ENCODE assay signal across 18 cellular contexts in the genomic region with DNA sequence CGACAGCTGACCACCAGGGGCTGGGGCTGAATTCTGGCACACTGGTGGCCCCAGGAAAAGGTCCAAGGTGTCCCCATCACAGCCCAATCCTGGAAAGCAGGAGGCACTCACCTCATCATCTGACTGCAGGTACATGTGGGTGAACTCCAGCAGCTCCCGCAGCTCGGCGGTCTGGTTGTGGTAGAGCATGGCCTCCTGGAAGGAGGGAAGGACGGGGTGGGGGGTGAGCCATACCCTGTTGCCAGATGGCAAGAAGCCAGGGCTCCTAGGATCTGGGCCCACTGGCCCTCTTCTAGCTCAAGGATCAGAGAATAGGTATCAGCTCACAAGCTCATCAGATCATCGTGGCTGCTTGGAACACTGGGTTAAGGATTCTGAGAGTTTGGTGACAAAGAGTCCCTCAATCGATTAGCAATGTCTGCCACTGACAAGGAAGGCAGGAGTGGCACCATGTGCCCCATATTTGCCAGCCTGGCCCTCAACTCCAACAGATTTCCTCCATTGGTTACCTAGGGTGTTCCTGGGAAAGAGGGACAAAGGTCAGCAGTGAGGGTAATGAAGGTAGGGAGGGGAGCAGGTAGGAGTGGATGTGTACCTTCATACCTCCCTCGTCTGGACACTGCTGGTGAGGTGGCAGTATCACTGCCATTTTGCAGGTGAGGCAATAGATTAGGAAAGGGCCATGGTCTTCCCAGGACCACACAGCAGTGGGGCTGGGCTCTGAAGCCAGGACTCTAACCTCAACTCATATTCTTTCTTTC. TPM values are rescaled to one million over a fixed set of nuclear protein-coding genes. Genes with fewer than 3 reads are reported as not detected.
DNase-seq lines count a peak whose midpoint lies in the region; ATAC-seq and TF ChIP-seq lines count a peak whose summit lies in the region.
"Had no signal": no experiment of that assay in that cellular context is flagged by ENCODE, and none has a peak within 500 bp of the region (broad histone marks: within the 10 kb centered on the region; RNA-seq: fewer than 3 reads in every experiment).

No MANE protein-coding gene starts in this region.

- TF ChIP-seq RAD21 in SK-N-SH (IDR thresholded peaks at IDR 0.05; ENCODE audit: low read length) = no peak

- H3K9ac ChIP-seq in SK-N-SH = no peak overlapping the region
- no peak overlapping the region for H3K9ac ChIP-seq in colonic mucosa (ENCODE audit: low read depth in 2 of 2, low read length in 2 of 2)

- CTCF ChIA-PET in SK-N-SH (lab: Yijun Ruan, JAX) = interaction anchor here (0.6 to 20.2 kb wide), 6 partner anchors 10 to 153 kb away, joined by 3 to 405 read pairs (median 4); a partner anchor contains a TSS

- H3K9me2 ChIP-seq in SK-N-SH = no peaks in the 10 kb centered on the region

- peaks cover 29% of the 10 kb centered on the region for H3K79me2 ChIP-seq in SK-N-SH (ENCODE audit: insufficient read depth)
- H3K79me2 ChIP-seq in osteoblast (ENCODE audit: insufficient read depth, low read length) = peaks cover 19% of the 10 kb centered on the region

- H3K9me3 ChIP-seq in SK-N-SH (no peaks in the 10 kb centered on the region), colonic mucosa (no peaks in the 10 kb centered on the region), osteoblast (ENCODE audit: low read depth, low read length) (no peaks in the 10 kb centered on the region)
- H3K9me3 ChIP-seq: Caco-2, SJSA1 had no signal

- intact Hi-C loops in colonic mucosa (cut with DNase I) = no loop called here

- H3K4me1 ChIP-seq in SK-N-SH (ENCODE audit: control insufficient read depth in 1 of 2, insufficient read depth in 2 of 2, low read depth in 1 of 2, low read length in 1 of 2) (peaks cover 12 to 15% of the 10 kb centered on the region in 2 experiments; a peak in 2 of 4 replicates), colonic mucosa (peaks cover 14% of the 10 kb centered on the region), osteoblast (ENCODE audit: insufficient read depth, low read length) (peaks cover 11% of the 10 kb centered on the region)

- peaks cover 7 to 8% of the 10 kb centered on the region in 2 experiments for H3K36me3 ChIP-seq in SK-N-SH (replicated peaks in 1 of 2; ENCODE audit: control insufficient read depth in 1 of 2, insufficient read depth in 2 of 2, low read length in 1 of 2)
- H3K36me3 ChIP-seq in colonic mucosa = no peaks in the 10 kb centered on the region
- H3K36me3 ChIP-seq in osteoblast (ENCODE audit: insufficient read depth, low read length) = peaks cover 32% of the 10 kb centered on the region

- no peak overlapping the region for H3K4me3 ChIP-seq in SK-N-SH (ENCODE audit: low read depth in 2 of 2, low read length in 1 of 2)
- H3K4me3 ChIP-seq in colonic mucosa = no peak overlapping the region
- no peak overlapping the region for H3K4me3 ChIP-seq in osteoblast (ENCODE audit: insufficient read depth, low read length)
- H3K4me3 ChIP-seq: PC-9, SJSA1 had no signal

- DNase-seq in SK-N-SH (peak; percentile 24), colonic mucosa (peak; percentile 79), osteoblast (ENCODE audit: insufficient read length, low spot score, missing footprints) (peak; percentile 44), UCSD-AML1 (lab: John Stamatoyannopoulos, UW; ENCODE audit: unreplicated experiment) (no peak), globus pallidus (ENCODE audit: low spot score) (no peak)
- DNase-seq: Caco-2; CD4-positive, alpha-beta T cell; H7; NCI-H1436; NCI-H1930; NCI-H226; NCI-H524; NCI-H82; PC-9 had no signal

- H3K4me2 ChIP-seq in SK-N-SH (no peak overlapping the region), osteoblast (ENCODE audit: insufficient read depth, low read length) (no peak overlapping the region)
- H3K4me2 ChIP-seq: PC-9 had no signal

- TF ChIP-seq CTCF in SK-N-SH (IDR thresholded peaks at IDR 0.05) (no peak), colonic mucosa (IDR thresholded peaks at IDR 0.05) (no peak), osteoblast (IDR thresholded peaks at IDR 0.05; ENCODE audit: extremely low read depth, low read depth, low read length) (no peak)

- no peak overlapping the region for H2AFZ ChIP-seq in SK-N-SH (ENCODE audit: low read depth)
- H2AFZ ChIP-seq in osteoblast (ENCODE audit: low read length) = no peak overlapping the region
- H2AFZ ChIP-seq: PC-9 had no signal

- no peaks in the 10 kb centered on the region for H3F3A ChIP-seq in SK-N-SH (replicated peaks; ENCODE audit: insufficient read depth)

- no peaks in the 10 kb centered on the region for H3K27me3 ChIP-seq in SK-N-SH (ENCODE audit: insufficient read depth)
- H3K27me3 ChIP-seq in colonic mucosa = no peaks in the 10 kb centered on the region
- no peaks in the 10 kb centered on the region for H3K27me3 ChIP-seq in osteoblast (ENCODE audit: insufficient read depth, low read length)
- H3K27me3 ChIP-seq: SJSA1 had no signal

- WGBS in SK-N-SH (ENCODE audit: low lambda C conversion rate) = 84% methylated on average over 8 of the region's 8 CpGs

- ATAC-seq in SK-N-SH treated with all-trans-retinoic acid at 6 μM for 48 hours = no peak

- POLR2A ChIA-PET in SK-N-SH (lab: Yijun Ruan, JAX) = no interaction called here

- H3K27ac ChIP-seq in SK-N-SH (ENCODE audit: low read depth in 2 of 2, low read length in 1 of 2) (no peak overlapping the region), colonic mucosa (peak overlapping the region; percentile 44), osteoblast (ENCODE audit: low read depth, low read length) (no peak overlapping the region)
- H3K27ac ChIP-seq: PC-9, SJSA1 had no signal

- TF ChIP-seq EP300 in SK-N-SH (IDR thresholded peaks at IDR 0.05; ENCODE audit: borderline replicate concordance in 1 of 2, low read depth in 1 of 2, low read length in 1 of 2) = no peak

- H4K20me1 ChIP-seq in SK-N-SH (ENCODE audit: insufficient read depth) (peaks cover 13% of the 10 kb centered on the region), osteoblast (ENCODE audit: insufficient read depth, low read length) (peaks cover 34% of the 10 kb centered on the region)

TF ChIP-seq in SK-N-SH, 30 proteins besides CTCF, POLR2A, EP300 and RAD21 (continues in another document):
- TF ChIP-seq, protein P1, sequence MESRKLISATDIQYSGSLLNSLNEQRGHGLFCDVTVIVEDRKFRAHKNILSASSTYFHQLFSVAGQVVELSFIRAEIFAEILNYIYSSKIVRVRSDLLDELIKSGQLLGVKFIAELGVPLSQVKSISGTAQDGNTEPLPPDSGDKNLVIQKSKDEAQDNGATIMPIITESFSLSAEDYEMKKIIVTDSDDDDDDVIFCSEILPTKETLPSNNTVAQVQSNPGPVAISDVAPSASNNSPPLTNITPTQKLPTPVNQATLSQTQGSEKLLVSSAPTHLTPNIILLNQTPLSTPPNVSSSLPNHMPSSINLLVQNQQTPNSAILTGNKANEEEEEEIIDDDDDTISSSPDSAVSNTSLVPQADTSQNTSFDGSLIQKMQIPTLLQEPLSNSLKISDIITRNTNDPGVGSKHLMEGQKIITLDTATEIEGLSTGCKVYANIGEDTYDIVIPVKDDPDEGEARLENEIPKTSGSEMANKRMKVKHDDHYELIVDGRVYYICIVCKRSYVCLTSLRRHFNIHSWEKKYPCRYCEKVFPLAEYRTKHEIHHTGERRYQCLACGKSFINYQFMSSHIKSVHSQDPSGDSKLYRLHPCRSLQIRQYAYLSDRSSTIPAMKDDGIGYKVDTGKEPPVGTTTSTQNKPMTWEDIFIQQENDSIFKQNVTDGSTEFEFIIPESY (IDR thresholded peaks at IDR 0.05; ENCODE audit: borderline replicate concordance, low read depth) = no peak
- TF ChIP-seq GABPA (IDR thresholded peaks at IDR 0.05; ENCODE audit: low read depth) = no peak

TF ChIP-seq in SK-N-SH treated with all-trans-retinoic acid at 6 μM for 48 hours, 23 proteins besides CTCF, POLR2A, EP300 and RAD21 (continues in another document):
- TF ChIP-seq ZC3H10 (CRISPR knock-in tag; IDR thresholded peaks at IDR 0.05) = no peak
- TF ChIP-seq, protein P2, sequence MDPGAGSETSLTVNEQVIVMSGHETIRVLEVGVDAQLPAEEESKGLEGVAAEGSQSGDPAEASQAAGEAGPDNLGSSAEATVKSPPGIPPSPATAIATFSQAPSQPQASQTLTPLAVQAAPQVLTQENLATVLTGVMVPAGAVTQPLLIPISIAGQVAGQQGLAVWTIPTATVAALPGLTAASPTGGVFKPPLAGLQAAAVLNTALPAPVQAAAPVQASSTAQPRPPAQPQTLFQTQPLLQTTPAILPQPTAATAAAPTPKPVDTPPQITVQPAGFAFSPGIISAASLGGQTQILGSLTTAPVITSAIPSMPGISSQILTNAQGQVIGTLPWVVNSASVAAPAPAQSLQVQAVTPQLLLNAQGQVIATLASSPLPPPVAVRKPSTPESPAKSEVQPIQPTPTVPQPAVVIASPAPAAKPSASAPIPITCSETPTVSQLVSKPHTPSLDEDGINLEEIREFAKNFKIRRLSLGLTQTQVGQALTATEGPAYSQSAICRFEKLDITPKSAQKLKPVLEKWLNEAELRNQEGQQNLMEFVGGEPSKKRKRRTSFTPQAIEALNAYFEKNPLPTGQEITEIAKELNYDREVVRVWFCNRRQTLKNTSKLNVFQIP (CRISPR knock-in tag; IDR thresholded peaks at IDR 0.05; ENCODE audit: borderline replicate concordance, low read depth) = no peak

RNA-seq across cellular contexts. Expression of a gene that starts 4.9 kb away (rescaled TPM):
- 55.5 and 88.3 TPM in 2 replicates for polyA plus RNA-seq in SK-N-SH (2012; rRNA removed)
- polyA plus RNA-seq in SK-N-SH (2012; cell fraction: cytosol; rRNA removed) = 48.3 and 54.1 TPM in 2 replicates
- 32.4 and 41.1 TPM in 2 replicates for polyA plus RNA-seq in SK-N-SH (2012; cell fraction: nucleus; rRNA removed)
- total RNA-seq in colonic mucosa = 10 to 100 TPM in 1 of 2 donors, 1 to 10 TPM in 1; 8.5 to 16.7 TPM
- 59.7 and 66.6 TPM in 2 replicates for total RNA-seq in osteoblast

RNA-seq across cellular contexts. Expression of a gene that starts 5.9 kb away (rescaled TPM):
- 360 and 377 TPM in 2 replicates for polyA plus RNA-seq in SK-N-SH (2012; rRNA removed)
- 109 and 170 TPM in 2 replicates for polyA plus RNA-seq in SK-N-SH (2012; cell fraction: cytosol; rRNA removed)
- 1,131 and 1,228 TPM in 2 replicates for polyA plus RNA-seq in SK-N-SH (2012; cell fraction: nucleus; rRNA removed)
- 10 to 100 TPM; 10.3 to 12.8 TPM for total RNA-seq in colonic mucosa
- total RNA-seq in osteoblast = 387 and 396 TPM in 2 replicates
- total RNA-seq: CD4-positive, alpha-beta T cell had no signal

RNA-seq across cellular contexts. Expression of a gene that starts 20.4 kb away (rescaled TPM):
- 9.3 and 13.0 TPM in 2 replicates for polyA plus RNA-seq in SK-N-SH (2012; rRNA removed)
- polyA plus RNA-seq in SK-N-SH (2012; cell fraction: cytosol; rRNA removed) = 4.0 and 8.5 TPM in 2 replicates
- polyA plus RNA-seq in SK-N-SH (2012; cell fraction: nucleus; rRNA removed) = 12.3 and 16.4 TPM in 2 replicates
- total RNA-seq in colonic mucosa (100 to 1,000 TPM; 317 to 353 TPM), osteoblast (18.0 and 24.2 TPM in 2 replicates)

RNA-seq across cellular contexts. Expression of a gene that starts 29.2 kb away (rescaled TPM):
- polyA plus RNA-seq in SK-N-SH (2012; rRNA removed) = 87.4 and 98.0 TPM in 2 replicates
- 105 and 106 TPM in 2 replicates for polyA plus RNA-seq in SK-N-SH (2012; cell fraction: cytosol; rRNA removed)
- 85.1 and 94.9 TPM in 2 replicates for polyA plus RNA-seq in SK-N-SH (2012; cell fraction: nucleus; rRNA removed)
- 10 to 100 TPM; 19.5 to 20.2 TPM for total RNA-seq in colonic mucosa
- 69.8 and 70.4 TPM in 2 replicates for total RNA-seq in osteoblast

RNA-seq across cellular contexts. Expression of a gene that starts 30.8 kb away (rescaled TPM):
- polyA plus RNA-seq in SK-N-SH (2012; rRNA removed) = 0.02 and 0.03 TPM in 2 replicates
- polyA plus RNA-seq in SK-N-SH (2012; cell fraction: cytosol; rRNA removed) = 0.04 and 0.05 TPM in 2 replicates
- polyA plus RNA-seq in SK-N-SH (2012; cell fraction: nucleus; rRNA removed) = 0.30 and 0.42 TPM in 2 replicates
- not detected for total RNA-seq in colonic mucosa
- 0.36 and 0.59 TPM in 2 replicates for total RNA-seq in osteoblast
- total RNA-seq: A172; Caco-2; CD4-positive, alpha-beta T cell; M059J; PC-9; SJSA1 had no signal

Comparison
In these comparisons a context has a peak if more than half of its experiments do, and no peak if none do; other contexts are left out.
1. DNase-seq: peak in SK-N-SH (single experiment), colonic mucosa (single experiment) and osteoblast (single experiment); none in UCSD-AML1 (single experiment) and globus pallidus (single experiment).
2. RNA of a gene that starts 5.9 kb away (total RNA-seq): 387 to 396 TPM in osteoblast; 10.3 to 12.8 TPM in colonic mucosa; every median in the first group is over 10 times any median in the second.
3. RNA of a gene that starts 20.4 kb away (total RNA-seq): 317 to 353 TPM in colonic mucosa; 18.0 to 24.2 TPM in osteoblast; every median in the first group is over 10 times any median in the second.